11 cellular contexts compared by ENCODE assay signal in the genomic region with DNA sequence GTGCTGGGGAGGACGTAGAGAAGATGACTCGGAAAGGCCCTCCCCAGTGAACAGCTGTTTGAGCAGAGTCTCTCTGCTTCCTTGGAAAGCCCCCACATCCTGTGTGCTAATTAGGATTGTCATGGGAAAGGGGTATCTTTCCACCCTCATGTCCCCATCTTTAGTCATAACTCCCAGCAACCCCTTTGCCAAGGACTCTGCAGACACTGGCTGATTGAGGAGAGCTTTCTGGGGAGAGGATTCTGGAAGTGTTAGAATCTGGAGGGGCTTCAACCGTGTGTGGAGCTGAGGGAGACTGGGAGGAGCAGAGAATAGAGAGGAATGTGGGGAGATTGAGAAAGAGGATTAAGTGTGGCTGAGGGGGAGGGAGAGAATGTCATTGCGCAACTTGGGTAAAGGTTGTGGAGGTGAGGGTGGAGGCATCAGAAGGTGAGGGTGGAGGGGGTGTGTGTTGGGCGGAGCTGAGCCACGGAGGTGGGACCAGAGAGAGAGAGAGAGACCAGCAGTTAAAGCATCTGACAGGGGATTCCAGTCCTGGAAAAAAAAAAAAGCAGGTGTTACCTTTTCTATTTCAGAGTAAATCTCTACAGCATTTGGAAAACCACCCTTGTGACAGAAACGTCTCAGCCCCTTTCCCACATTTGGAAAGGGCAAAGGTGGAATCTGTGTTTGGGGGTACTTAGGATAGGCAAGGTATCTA. TPM values are rescaled to one million over a fixed set of nuclear protein-coding genes. Genes with fewer than 3 reads are reported as not detected.
DNase-seq lines count a peak whose midpoint lies in the region; ATAC-seq, FAIRE-seq and TF ChIP-seq lines count a peak whose summit lies in the region.
"Had no signal": no experiment of that assay in that cellular context is flagged by ENCODE, and none has a peak within 500 bp of the region (broad histone marks: within the 10 kb centered on the region; RNA-seq: fewer than 3 reads in every experiment).

No MANE protein-coding gene starts in this region.

- peaks cover 10 to 29% of the 10 kb centered on the region in 2 donors for H3K4me1 ChIP-seq in kidney (ENCODE audit: control insufficient read depth in 1 of 2, insufficient read depth in 1 of 2, low read depth in 1 of 2, low read length in 2 of 2)

- peaks cover 24% of the 10 kb centered on the region for H3K27me3 Mint-ChIP-seq in activated naive CD8-positive, alpha-beta T cell treated with anti-CD3 and anti-CD28 coated beads, Interleukin-2, amount 50 U/mL, for 24 hours

- H3K4me3 Mint-ChIP-seq in activated naive CD8-positive, alpha-beta T cell treated with anti-CD3 and anti-CD28 coated beads, Interleukin-2, amount 50 U/mL, for 24 hours = peak overlapping the region; percentile 22

- peak overlapping the region in 1 of 2 donors; percentile 57 for H3K9ac ChIP-seq in kidney (ENCODE audit: low read length in 2 of 2)

- H3K27ac ChIP-seq in kidney (ENCODE audit: low read depth in 2 of 2, low read length in 2 of 2) (peak overlapping the region; percentile 68 to 81), skin epidermis (peak overlapping the region in 14 of 21 experiments; percentile 9 to 80 (median 70))

- TF ChIP-seq CTCF in kidney (IDR thresholded peaks at IDR 0.05; ENCODE audit: borderline replicate concordance, extremely low read depth, insufficient read depth) = no peak

- H3K36me3 ChIP-seq in kidney (ENCODE audit: control insufficient read depth in 1 of 2, insufficient read depth in 2 of 2, low read length in 2 of 2) = no peaks in the 10 kb centered on the region

- H3K4me3 ChIP-seq in kidney (ENCODE audit: low read length in 2 of 2) = peak overlapping the region; percentile 73 to 77
- peak overlapping the region; percentile 51 to 75 (median 66) for H3K4me3 ChIP-seq in skin epidermis

- intact Hi-C loops in kidney (cut with DNase I) = loop anchor here (5.0 kb wide), 2 partner anchors 33 to 113 kb away; no protein-coding TSS in a partner anchor

- no peaks in the 10 kb centered on the region for H3K9me3 Mint-ChIP-seq in activated naive CD8-positive, alpha-beta T cell treated with anti-CD3 and anti-CD28 coated beads, Interleukin-2, amount 50 U/mL, for 24 hours

- H3K36me3 Mint-ChIP-seq in activated naive CD8-positive, alpha-beta T cell treated with anti-CD3 and anti-CD28 coated beads, Interleukin-2, amount 50 U/mL, for 24 hours (ENCODE audit: low read depth) = no peaks in the 10 kb centered on the region

- peaks cover 15% of the 10 kb centered on the region for H3K4me1 Mint-ChIP-seq in activated naive CD8-positive, alpha-beta T cell treated with anti-CD3 and anti-CD28 coated beads, Interleukin-2, amount 50 U/mL, for 24 hours

- no peak for DNase-seq in activated naive CD8-positive, alpha-beta T cell treated with anti-CD3 and anti-CD28 coated beads, Interleukin-2, amount 50 U/mL, for 24 hours
- DNase-seq in kidney (peak; percentile 85), AG08395 (ENCODE audit: low spot score) (no peak)
- DNase-seq: activated naive CD4-positive, alpha-beta T cell treated with anti-CD3 and anti-CD28 coated beads, Interleukin-2, amount 50 U/mL, for 16 hours; stimulated activated CD4-positive, alpha-beta T cell treated with anti-CD3 and anti-CD28 coated beads, Interleukin-4, amount 100 ng/mL, for 1 hour had no signal

- FAIRE-seq in kidney (lab: Jason Lieb, UNC) = no peak

- H3K27ac Mint-ChIP-seq in activated naive CD8-positive, alpha-beta T cell treated with anti-CD3 and anti-CD28 coated beads, Interleukin-2, amount 50 U/mL, for 24 hours = no peak overlapping the region

- ATAC-seq in GM18868 (IDR thresholded peaks at IDR 0.05; ENCODE audit: unreplicated experiment) = peak; percentile 32
- ATAC-seq in activated naive CD8-positive, alpha-beta T cell treated with anti-CD3 and anti-CD28 coated beads, Interleukin-2, amount 50 U/mL, for 24 hours = no peak
- no peak for ATAC-seq in GM18909 (IDR thresholded peaks at IDR 0.05; ENCODE audit: poor library complexity, unreplicated experiment)
- ATAC-seq in GM21786 (IDR thresholded peaks at IDR 0.05; ENCODE audit: unreplicated experiment) = no peak
- ATAC-seq in GM19023 (IDR thresholded peaks at IDR 0.05; ENCODE audit: unreplicated experiment) = no peak

- H3K9me3 ChIP-seq in kidney (ENCODE audit: control insufficient read depth in 1 of 2, low read length in 2 of 2) = no peaks in the 10 kb centered on the region

RNA-seq across cellular contexts. Expression of a gene that starts 2.2 kb away (rescaled TPM):
- total RNA-seq in kidney = 21.8 TPM
- 7.2 TPM for polyA plus RNA-seq in kidney (ENCODE audit: insufficient read depth, low read depth, low replicate concordance)

RNA-seq across cellular contexts. Expression of a gene that starts 31.5 kb away (rescaled TPM):
- 42.2 TPM for total RNA-seq in kidney
- 14.2 TPM for polyA plus RNA-seq in kidney (ENCODE audit: insufficient read depth, low read depth, low replicate concordance)

RNA-seq across cellular contexts. Expression of a gene that starts 38.6 kb away (rescaled TPM):
- 33.1 TPM for total RNA-seq in kidney
- polyA plus RNA-seq in kidney (ENCODE audit: insufficient read depth, low read depth, low replicate concordance) = 2.6 TPM
- total RNA-seq: NCI-H460 had no signal
